Comparison of ENCODE assay signal across 9 cellular contexts in the genomic region with DNA sequence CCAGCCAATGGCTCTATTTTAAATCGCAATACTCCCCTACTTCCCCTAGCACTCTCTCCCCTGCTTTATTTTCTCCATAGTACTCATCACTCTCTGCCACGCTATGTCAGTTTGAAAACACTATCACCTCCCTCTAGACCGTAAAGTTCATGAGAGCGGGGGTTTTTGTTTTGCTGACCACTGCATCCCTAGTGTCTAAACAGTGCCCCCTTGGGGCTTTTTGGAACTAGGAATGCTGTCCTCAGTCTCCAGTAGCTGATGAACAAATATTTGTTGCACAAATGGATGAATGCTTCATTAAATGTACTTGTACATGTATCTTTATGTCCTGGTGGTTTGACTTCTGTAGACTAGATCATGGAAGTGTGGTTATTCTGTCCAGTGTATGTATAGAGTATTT. TPM values are rescaled to one million over a fixed set of nuclear protein-coding genes. Genes with fewer than 3 reads are reported as not detected.
DNase-seq lines count a peak whose midpoint lies in the region; ATAC-seq and TF ChIP-seq lines count a peak whose summit lies in the region.
"Had no signal": no experiment of that assay in that cellular context is flagged by ENCODE, and none has a peak within 500 bp of the region (broad histone marks: within the 10 kb centered on the region; RNA-seq: fewer than 3 reads in every experiment).

No MANE protein-coding gene starts in this region.

- peaks cover 13% of the 10 kb centered on the region for H3K4me1 Mint-ChIP-seq in MCF 10A (ENCODE audit: insufficient read depth, unreplicated experiment)
- H3K4me1 Mint-ChIP-seq in activated CD8-positive, alpha-beta T cell treated with anti-CD3 and anti-CD28 coated beads, Interleukin-2, amount 10 ng/mL, durations not matched to agents 7 days and 5 days (ENCODE audit: low read depth), result peaks cover 2% of the 10 kb centered on the region
- H3K4me1 Mint-ChIP-seq: activated naive CD8-positive, alpha-beta T cell treated with anti-CD3 and anti-CD28 coated beads, Interleukin-2, amount 50 U/mL, for 24 hours had no signal

- BruUV-seq in MCF 10A (replicated peaks; lab: Mats Ljungman, UMichigan), result no TSS peak

- POLR2A ChIA-PET in MCF 10A (lab: Yijun Ruan, JAX), result interaction anchor here (0.5 kb wide), 1 partner anchor 221 kb away, joined by 4 read pairs; the partner anchor contains the start of gene VAMP8
- POLR2A ChIA-PET in activated CD8-positive, alpha-beta T cell treated with anti-CD3 and anti-CD28 coated beads, Interleukin-2, amount 10 ng/mL, durations not matched to agents 7 days and 5 days (lab: Charles Lee), result no interaction called here

- no peak overlapping the region for H3K27ac Mint-ChIP-seq in MCF 10A (ENCODE audit: low read depth, unreplicated experiment)
- no peak overlapping the region for H3K27ac Mint-ChIP-seq in activated CD8-positive, alpha-beta T cell treated with anti-CD3 and anti-CD28 coated beads, Interleukin-2, amount 10 ng/mL, durations not matched to agents 7 days and 5 days
- H3K27ac Mint-ChIP-seq: activated naive CD8-positive, alpha-beta T cell treated with anti-CD3 and anti-CD28 coated beads, Interleukin-2, amount 50 U/mL, for 24 hours had no signal

- intact Hi-C loops in MCF 10A (cut with micrococcal nuclease), result no loop called here

- ATAC-seq in HG02885 (IDR thresholded peaks at IDR 0.05; ENCODE audit: poor library complexity, unreplicated experiment), result no peak
- no peak for ATAC-seq in activated CD8-positive, alpha-beta T cell treated with anti-CD3 and anti-CD28 coated beads, Interleukin-2, amount 10 ng/mL, durations not matched to agents 7 days and 5 days
- ATAC-seq: activated naive CD8-positive, alpha-beta T cell treated with anti-CD3 and anti-CD28 coated beads, Interleukin-2, amount 50 U/mL, for 24 hours had no signal

- H3K36me3 Mint-ChIP-seq in MCF 10A (ENCODE audit: insufficient read depth, unreplicated experiment), result no peaks in the 10 kb centered on the region
- H3K36me3 Mint-ChIP-seq in activated CD8-positive, alpha-beta T cell treated with anti-CD3 and anti-CD28 coated beads, Interleukin-2, amount 10 ng/mL, durations not matched to agents 7 days and 5 days (ENCODE audit: low read depth), result no peaks in the 10 kb centered on the region

- no peak overlapping the region for H3K4me3 Mint-ChIP-seq in MCF 10A (ENCODE audit: unreplicated experiment)
- H3K4me3 Mint-ChIP-seq in activated CD8-positive, alpha-beta T cell treated with anti-CD3 and anti-CD28 coated beads, Interleukin-2, amount 10 ng/mL, durations not matched to agents 7 days and 5 days, result no peak overlapping the region
- H3K4me3 Mint-ChIP-seq: activated naive CD8-positive, alpha-beta T cell treated with anti-CD3 and anti-CD28 coated beads, Interleukin-2, amount 50 U/mL, for 24 hours had no signal

- in situ Hi-C loops in KBM-7 (cut with MboI; ENCODE audit: low pct_unique_long_range_greater_than_20kb, low sequenced_read_pairs), result loop anchor here (10.0 kb wide), 1 partner anchor 53 kb away; no protein-coding TSS in a partner anchor

- TF ChIP-seq CTCF in AG09319 (IDR thresholded peaks at IDR 0.05; ENCODE audit: low read depth, low read length) (peak; percentile 59), MCF 10A (IDR thresholded peaks at IDR 0.05; ENCODE audit: unreplicated experiment) (peak; percentile 22)

- CTCF ChIA-PET in MCF 10A (lab: Yijun Ruan, JAX), result interaction anchor here (0.7 to 1.4 kb wide), 3 partner anchors 31 to 160 kb away, joined by 3 to 5 read pairs (median 5); no protein-coding TSS in a partner anchor
- CTCF ChIA-PET in activated CD8-positive, alpha-beta T cell treated with anti-CD3 and anti-CD28 coated beads, Interleukin-2, amount 10 ng/mL, durations not matched to agents 7 days and 5 days (lab: Charles Lee), result no interaction called here

- no peaks in the 10 kb centered on the region for H3K27me3 Mint-ChIP-seq in MCF 10A (ENCODE audit: insufficient read depth, unreplicated experiment)
- H3K27me3 Mint-ChIP-seq in activated CD8-positive, alpha-beta T cell treated with anti-CD3 and anti-CD28 coated beads, Interleukin-2, amount 10 ng/mL, durations not matched to agents 7 days and 5 days (ENCODE audit: low read depth), result peaks cover 16% of the 10 kb centered on the region

- H3K9me3 Mint-ChIP-seq in MCF 10A (ENCODE audit: unreplicated experiment), result no peaks in the 10 kb centered on the region
- no peaks in the 10 kb centered on the region for H3K9me3 Mint-ChIP-seq in activated CD8-positive, alpha-beta T cell treated with anti-CD3 and anti-CD28 coated beads, Interleukin-2, amount 10 ng/mL, durations not matched to agents 7 days and 5 days (ENCODE audit: insufficient read depth)
- H3K9me3 Mint-ChIP-seq: activated naive CD8-positive, alpha-beta T cell treated with anti-CD3 and anti-CD28 coated beads, Interleukin-2, amount 50 U/mL, for 24 hours had no signal

- no peak for DNase-seq in AG09319 (ENCODE audit: extremely low read depth, low read depth)
- DNase-seq in KBM-7, result peak; percentile 30
- peak; percentile 59 for DNase-seq in MCF 10A (ENCODE audit: unreplicated experiment)
- DNase-seq in left kidney (ENCODE audit: low read depth, low spot score), result peak; percentile 81
- DNase-seq in NCI-H2196 (lab: John Stamatoyannopoulos, UW; ENCODE audit: unreplicated experiment), result no peak
- no peak for DNase-seq in activated CD8-positive, alpha-beta T cell treated with anti-CD3 and anti-CD28 coated beads, Interleukin-2, amount 10 ng/mL, durations not matched to agents 7 days and 5 days
- DNase-seq in stimulated activated CD4-positive, alpha-beta T cell treated with anti-CD3 and anti-CD28 coated beads, Interleukin-2, amount 100 ng/mL, for 48 hours, result no peak
- DNase-seq: activated naive CD8-positive, alpha-beta T cell treated with anti-CD3 and anti-CD28 coated beads, Interleukin-2, amount 50 U/mL, for 24 hours had no signal

RNA-seq across cellular contexts. Expression of gene ATOH8, which starts 44.2 kb away (rescaled TPM):
- 0.72 and 1.2 TPM in 2 replicates for total RNA-seq in MCF 10A (2022)
- total RNA-seq in activated CD8-positive, alpha-beta T cell treated with anti-CD3 and anti-CD28 coated beads, Interleukin-2, amount 10 ng/mL, durations not matched to agents 7 days and 5 days, result under 1 TPM; 0.11 to 0.13 TPM

Comparison
In these comparisons a context has a peak if more than half of its experiments do, and no peak if none do; other contexts are left out.
1. DNase-seq: peak in KBM-7 (single experiment), MCF 10A (single experiment) and left kidney (single experiment); none in AG09319 (single experiment), NCI-H2196 (single experiment), activated CD8-positive, alpha-beta T cell treated with anti-CD3 and anti-CD28 coated beads, Interleukin-2, amount 10 ng/mL, durations not matched to agents 7 days and 5 days (single experiment) and stimulated activated CD4-positive, alpha-beta T cell treated with anti-CD3 and anti-CD28 coated beads, Interleukin-2, amount 100 ng/mL, for 48 hours (0 of 2).